Comparison of ENCODE assay signal across 8 cellular contexts in genomic region chr5:6378128-6379023, GRCh38. TPM values are rescaled to one million over a fixed set of nuclear protein-coding genes. Genes with fewer than 3 reads are reported as not detected.
DNase-seq lines count a peak whose midpoint lies in the region; ATAC-seq and TF ChIP-seq lines count a peak whose summit lies in the region.

Gene MED10, minus strand, starts transcription at chr5:6378547. Its CDS starts 64 bp downstream, at chr5:6378483.

- peaks cover 31% of the 10 kb centered on the region for H3K4me1 Mint-ChIP-seq in activated naive CD8-positive, alpha-beta T cell treated with anti-CD3 and anti-CD28 coated beads, Interleukin-2, amount 50 U/mL, for 24 hours
- H3K4me1 Mint-ChIP-seq in type B pancreatic cell (ENCODE audit: unreplicated experiment): peaks cover 23% of the 10 kb centered on the region

- no peak for TF ChIP-seq CTCF in GM12865 (IDR thresholded peaks at IDR 0.05; ENCODE audit: insufficient read depth, low read depth, low read length, missing control alignments)
- TF ChIP-seq CTCF in type B pancreatic cell (conservative IDR thresholded peaks at IDR 0.05): no peak

- peak; percentile 95 for DNase-seq in GM12865 (ENCODE audit: low read depth)
- DNase-seq in NCI-H1417 treated with DMSO at 0.1 percent for 48 hours (lab: John Stamatoyannopoulos, UW): peak; percentile 80
- peak; percentile 96 for DNase-seq in SW480 (ENCODE audit: low spot score)
- DNase-seq in activated naive CD8-positive, alpha-beta T cell treated with anti-CD3 and anti-CD28 coated beads, Interleukin-2, amount 50 U/mL, for 24 hours: peak; percentile 97
- peak; percentile 98 for DNase-seq in cardiac septum (ENCODE audit: low spot score)
- peak; percentile 86 for DNase-seq in pons (ENCODE audit: low spot score)
- DNase-seq in type B pancreatic cell (ENCODE audit: extremely low spot score, unreplicated experiment): peak; percentile 95

- H3K36me3 Mint-ChIP-seq in activated naive CD8-positive, alpha-beta T cell treated with anti-CD3 and anti-CD28 coated beads, Interleukin-2, amount 50 U/mL, for 24 hours (ENCODE audit: low read depth): peaks cover 47% of the 10 kb centered on the region
- H3K36me3 Mint-ChIP-seq in type B pancreatic cell: peaks cover 30% of the 10 kb centered on the region

- peaks cover 1% of the 10 kb centered on the region for H3K27me3 Mint-ChIP-seq in activated naive CD8-positive, alpha-beta T cell treated with anti-CD3 and anti-CD28 coated beads, Interleukin-2, amount 50 U/mL, for 24 hours
- H3K27me3 Mint-ChIP-seq in type B pancreatic cell: peaks cover 3% of the 10 kb centered on the region

- intact Hi-C loops in cardiac septum (cut with DNase I): loop anchor here (5.0 to 10.0 kb wide), 3 partner anchors 66 to 366 kb away; partner anchors contain the start of gene UBE2QL1

- H3K4me3 Mint-ChIP-seq in activated naive CD8-positive, alpha-beta T cell treated with anti-CD3 and anti-CD28 coated beads, Interleukin-2, amount 50 U/mL, for 24 hours: peak within 1 kb of the TSS; percentile 99
- H3K4me3 Mint-ChIP-seq in type B pancreatic cell: peak within 1 kb of the TSS; percentile 100

- H3K27ac Mint-ChIP-seq in activated naive CD8-positive, alpha-beta T cell treated with anti-CD3 and anti-CD28 coated beads, Interleukin-2, amount 50 U/mL, for 24 hours: peak within 1 kb of the TSS; percentile 99
- H3K27ac Mint-ChIP-seq in type B pancreatic cell: peak within 1 kb of the TSS; percentile 98

- H3K4me3 ChIP-seq in GM12865 (ENCODE audit: low read depth, low read length): peak within 1 kb of the TSS; percentile 89

- ATAC-seq in HG02763 (IDR thresholded peaks at IDR 0.05; ENCODE audit: unreplicated experiment): peak; percentile 98
- ATAC-seq in activated naive CD8-positive, alpha-beta T cell treated with anti-CD3 and anti-CD28 coated beads, Interleukin-2, amount 50 U/mL, for 24 hours: peak; percentile 98

- H3K9me3 Mint-ChIP-seq in activated naive CD8-positive, alpha-beta T cell treated with anti-CD3 and anti-CD28 coated beads, Interleukin-2, amount 50 U/mL, for 24 hours: no peaks in the 10 kb centered on the region
- no peaks in the 10 kb centered on the region for H3K9me3 Mint-ChIP-seq in type B pancreatic cell

RNA-seq across cellular contexts. Expression of gene MED10, which starts in this region (rescaled TPM):
- total RNA-seq in cardiac septum: 27.6 TPM
- total RNA-seq in type B pancreatic cell (ENCODE audit: low replicate concordance): 32.3 and 38.4 TPM in 2 replicates

Comparison
In these comparisons a context has a peak if more than half of its experiments do, and no peak if none do; other contexts are left out.
1. Peak in every context shown above with its lines: DNase-seq, ATAC-seq and H3K4me3 ChIP-seq.